Comparison of ENCODE assay signal across 1 cellular context in the genomic region with DNA sequence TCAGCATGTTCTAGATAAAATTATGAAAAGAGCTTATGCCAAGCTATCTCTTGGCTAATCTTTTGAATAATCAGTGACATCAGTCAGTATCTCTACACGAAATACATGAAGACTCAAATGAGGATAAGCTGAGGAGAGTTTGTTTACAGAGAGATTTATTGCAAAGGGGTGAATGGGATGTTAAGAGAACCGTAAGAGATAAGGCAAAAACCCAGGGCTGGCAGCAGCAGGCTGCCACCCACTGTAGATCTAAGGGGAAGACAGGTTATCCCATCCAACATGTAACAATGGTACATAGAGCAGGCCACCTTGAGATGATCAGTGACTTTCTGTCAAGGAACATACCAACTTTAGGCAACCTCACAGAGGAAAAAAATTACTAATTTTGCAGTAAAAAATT.
TF ChIP-seq lines count a peak whose summit lies in the region.

No MANE protein-coding gene starts in this region.

TF ChIP-seq in H1, 55 proteins besides CTCF, POLR2A, EP300 and RAD21:
- TF ChIP-seq ASH2L (IDR thresholded peaks at IDR 0.05; ENCODE audit: low read length), result no peak
- TF ChIP-seq, protein P1, sequence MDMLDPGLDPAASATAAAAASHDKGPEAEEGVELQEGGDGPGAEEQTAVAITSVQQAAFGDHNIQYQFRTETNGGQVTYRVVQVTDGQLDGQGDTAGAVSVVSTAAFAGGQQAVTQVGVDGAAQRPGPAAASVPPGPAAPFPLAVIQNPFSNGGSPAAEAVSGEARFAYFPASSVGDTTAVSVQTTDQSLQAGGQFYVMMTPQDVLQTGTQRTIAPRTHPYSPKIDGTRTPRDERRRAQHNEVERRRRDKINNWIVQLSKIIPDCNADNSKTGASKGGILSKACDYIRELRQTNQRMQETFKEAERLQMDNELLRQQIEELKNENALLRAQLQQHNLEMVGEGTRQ (IDR thresholded peaks at IDR 0.05; ENCODE audit: low read length), result no peak
- TF ChIP-seq RXRA (IDR thresholded peaks at IDR 0.05; ENCODE audit: insufficient read depth, low read depth, low read length), result no peak
- TF ChIP-seq RFX5 (IDR thresholded peaks at IDR 0.05; ENCODE audit: borderline replicate concordance, low read depth, low read length), result no peak
